ENCODE assay signal across 24 cellular contexts in genomic region chr17:82709676-82710498, GRCh38.
"Had no signal": no experiment of that assay in that cellular context is flagged by ENCODE, and none has a peak within 500 bp of the region (broad histone marks: within the 10 kb centered on the region; RNA-seq: fewer than 3 reads in every experiment).

No MANE protein-coding gene starts in this region.

- H3K9me3 Mint-ChIP-seq: activated T-cell treated with anti-CD3 and anti-CD28 coated beads, Interleukin-2, amount 50 U/mL, for 72 hours; endodermal cell; nephron; T-helper 2 cell treated with Interferon-gamma antibody and Interleukin-4, amounts not matched to agents 5 μg/mL and 100 μg/mL, for 36 hours had no signal

- FAIRE-seq: colon, keratinocyte, TTC549 had no signal

- H3K4me1 Mint-ChIP-seq: endodermal cell had no signal

- DNase-seq: activated CD4-positive, alpha-beta T cell treated with anti-CD3 and anti-CD28 coated beads, Interleukin-2, amount 50 U/mL, for 4 hours; activated effector memory CD4-positive, alpha-beta T cell treated with anti-CD3 and anti-CD28 coated beads, Interleukin-2, amount 50 U/mL, for 16 hours; activated naive CD4-positive, alpha-beta T cell treated with anti-CD3 and anti-CD28 coated beads, Interleukin-2, amount 50 U/mL, for 16 hours; activated T-cell treated with anti-CD3 and anti-CD28 coated beads, Interleukin-2, amount 50 U/mL, for 72 hours; aorta; brain microvascular endothelial cell; central memory CD4-positive, alpha-beta T cell; endodermal cell; foreskin fibroblast; hypothalamus; left lung; midbrain; nucleus accumbens; stimulated activated CD4-positive, alpha-beta T cell treated with anti-CD3 and anti-CD28 coated beads, Interleukin-12 subunit alpha, Interleukin-12 subunit beta, amount 100 ng/mL, for 4 hours; stimulated activated CD4-positive, alpha-beta T cell treated with anti-CD3 and anti-CD28 coated beads, Interleukin-1b, Interleukin-23, amount 100 ng/mL, for 48 hours; stimulated activated CD8-positive, alpha-beta memory T cell treated with anti-CD3 and anti-CD28 coated beads, Interleukin-4, amount 100 ng/mL, for 48 hours; stimulated activated naive CD4-positive, alpha-beta T cell had no signal

- H3K36me3 ChIP-seq: brain microvascular endothelial cell, left lung, tibial nerve had no signal

- H3K27me3 ChIP-seq: brain microvascular endothelial cell, tibial nerve had no signal

- H3K27ac Mint-ChIP-seq: activated T-cell treated with anti-CD3 and anti-CD28 coated beads, Interleukin-2, amount 50 U/mL, for 72 hours; endodermal cell; nephron; T-helper 2 cell treated with Interferon-gamma antibody and Interleukin-4, amounts not matched to agents 5 μg/mL and 100 μg/mL, for 36 hours had no signal

- H3K27ac ChIP-seq: brain microvascular endothelial cell, epithelial cell of prostate, left lung, tibial nerve had no signal

- H3K4me3 ChIP-seq: left lung, tibial nerve had no signal

- H3K4me1 ChIP-seq: left lung had no signal

- ATAC-seq: activated T-cell treated with anti-CD3 and anti-CD28 coated beads, Interleukin-2, amount 50 U/mL, for 72 hours; left lung had no signal

- H3K4me3 Mint-ChIP-seq: activated T-cell treated with anti-CD3 and anti-CD28 coated beads, Interleukin-2, amount 50 U/mL, for 72 hours; endodermal cell; nephron; T-helper 2 cell treated with Interferon-gamma antibody and Interleukin-4, amounts not matched to agents 5 μg/mL and 100 μg/mL, for 36 hours had no signal

- H3K9me3 ChIP-seq: left lung, tibial nerve had no signal
